ENCODE assay signal across 9 cellular contexts in genomic region chr1:206803221-206803730, GRCh38. TPM values are rescaled to one million over a fixed set of nuclear protein-coding genes. Genes with fewer than 3 reads are reported as not detected.
DNase-seq lines count a peak whose midpoint lies in the region; ATAC-seq, FAIRE-seq and TF ChIP-seq lines count a peak whose summit lies in the region.
"Had no signal": no experiment of that assay in that cellular context is flagged by ENCODE, and none has a peak within 500 bp of the region (broad histone marks: within the 10 kb centered on the region; RNA-seq: fewer than 3 reads in every experiment).

No MANE protein-coding gene starts in this region.

- H3K4me1 ChIP-seq in neural progenitor cell, result peaks cover 3% of the 10 kb centered on the region

- POLR2A ChIA-PET in activated CD4-positive, alpha-beta memory T cell treated with anti-CD3 and anti-CD28 coated beads, Interleukin-2, amount 10 ng/mL, durations not matched to agents 7 days and 5 days (lab: Charles Lee), result interaction anchor here (0.7 to 5.3 kb wide), 18 partner anchors 9 to 168 kb away, joined by 3 to 72 read pairs (median 6); partner anchors contain the start of genes DYRK3, FCMR, IL10 and IL19

- peak overlapping the region; percentile 37 for H3K4me3 Mint-ChIP-seq in activated CD4-positive, alpha-beta memory T cell treated with anti-CD3 and anti-CD28 coated beads, Interleukin-2, amount 10 ng/mL, durations not matched to agents 7 days and 5 days
- H3K4me3 Mint-ChIP-seq in neural progenitor cell, result no peak overlapping the region

- no peak overlapping the region for H3K4me3 ChIP-seq in neural progenitor cell

- H3K27me3 Mint-ChIP-seq in activated CD4-positive, alpha-beta memory T cell treated with anti-CD3 and anti-CD28 coated beads, Interleukin-2, amount 10 ng/mL, durations not matched to agents 7 days and 5 days, result peaks cover 22% of the 10 kb centered on the region
- peaks cover under 1% of the 10 kb centered on the region for H3K27me3 Mint-ChIP-seq in neural progenitor cell (ENCODE audit: insufficient read depth, low read depth)

- H3K36me3 Mint-ChIP-seq in activated CD4-positive, alpha-beta memory T cell treated with anti-CD3 and anti-CD28 coated beads, Interleukin-2, amount 10 ng/mL, durations not matched to agents 7 days and 5 days (ENCODE audit: low read depth), result peaks cover 3% of the 10 kb centered on the region
- H3K36me3 Mint-ChIP-seq in neural progenitor cell, result no peaks in the 10 kb centered on the region

- no peaks in the 10 kb centered on the region for H3K79me2 ChIP-seq in neural progenitor cell (ENCODE audit: low read depth)

- no peaks in the 10 kb centered on the region for H4K20me1 ChIP-seq in neural progenitor cell (ENCODE audit: low read depth)

- no peaks in the 10 kb centered on the region for H3K36me3 ChIP-seq in neural progenitor cell

- no peaks in the 10 kb centered on the region for H3K9me3 ChIP-seq in neural progenitor cell (ENCODE audit: low read depth)

- no peaks in the 10 kb centered on the region for H3F3A ChIP-seq in neural progenitor cell (ENCODE audit: low read depth)

- H3K27me3 ChIP-seq in neural progenitor cell, result peaks cover 6% of the 10 kb centered on the region

- H3K9me3 Mint-ChIP-seq in activated CD4-positive, alpha-beta memory T cell treated with anti-CD3 and anti-CD28 coated beads, Interleukin-2, amount 10 ng/mL, durations not matched to agents 7 days and 5 days, result no peaks in the 10 kb centered on the region
- no peaks in the 10 kb centered on the region for H3K9me3 Mint-ChIP-seq in neural progenitor cell

- peaks cover 86% of the 10 kb centered on the region for H3K4me1 Mint-ChIP-seq in activated CD4-positive, alpha-beta memory T cell treated with anti-CD3 and anti-CD28 coated beads, Interleukin-2, amount 10 ng/mL, durations not matched to agents 7 days and 5 days
- peaks cover 2% of the 10 kb centered on the region for H3K4me1 Mint-ChIP-seq in neural progenitor cell

- CTCF ChIA-PET in activated CD4-positive, alpha-beta memory T cell treated with anti-CD3 and anti-CD28 coated beads, Interleukin-2, amount 10 ng/mL, durations not matched to agents 7 days and 5 days (lab: Charles Lee), result interaction anchor here (0.7 to 11.8 kb wide), 14 partner anchors 8 to 324 kb away, joined by 3 to 276 read pairs (median 6); no protein-coding TSS in a partner anchor

- peak overlapping the region; percentile 63 for H2AFZ ChIP-seq in neural progenitor cell (replicated peaks)

- H3K27ac ChIP-seq in neural progenitor cell, result no peak overlapping the region

- no peak overlapping the region for H3K9ac ChIP-seq in neural progenitor cell

- H3K4me2 ChIP-seq in neural progenitor cell, result no peak overlapping the region

- FAIRE-seq in GM19239 (lab: Jason Lieb, UNC), result peak; percentile 93

- TF ChIP-seq CTCF in neural progenitor cell (IDR thresholded peaks at IDR 0.05), result no peak

- ATAC-seq in HG03108 (IDR thresholded peaks at IDR 0.05; ENCODE audit: unreplicated experiment), result peak; percentile 97

- DNase-seq in GM19239 (ENCODE audit: insufficient read length, low spot score) (peak; percentile 56), neural progenitor cell (ENCODE audit: low spot score) (no peak), AG08395 (ENCODE audit: low spot score) (no peak), cerebellar cortex (ENCODE audit: low spot score) (no peak), NCI-H2227 (lab: John Stamatoyannopoulos, UW; ENCODE audit: unreplicated experiment) (no peak), KG1 (lab: John Stamatoyannopoulos, UW) (no peak)
- peak; percentile 87 for DNase-seq in activated CD4-positive, alpha-beta memory T cell treated with anti-CD3 and anti-CD28 coated beads, Interleukin-2, amount 10 ng/mL, durations not matched to agents 7 days and 5 days

- H3K27ac Mint-ChIP-seq in activated CD4-positive, alpha-beta memory T cell treated with anti-CD3 and anti-CD28 coated beads, Interleukin-2, amount 10 ng/mL, durations not matched to agents 7 days and 5 days, result peak overlapping the region; percentile 88
- no peak overlapping the region for H3K27ac Mint-ChIP-seq in neural progenitor cell

RNA-seq across cellular contexts. Expression of gene IL10, which starts 31.0 kb away (rescaled TPM):
- 1 to 10 TPM in 1 of 2 experiments, under 1 TPM in 1; 0.73 to 1.9 TPM for total RNA-seq in activated CD4-positive, alpha-beta memory T cell treated with anti-CD3 and anti-CD28 coated beads, Interleukin-2, amount 10 ng/mL, durations not matched to agents 7 days and 5 days
- total RNA-seq in neural progenitor cell (ENCODE audit: low replicate concordance), result not detected in 2 replicates

RNA-seq across cellular contexts. Expression of gene IL19, which starts 32.7 kb away (rescaled TPM):
- not detected for total RNA-seq in activated CD4-positive, alpha-beta memory T cell treated with anti-CD3 and anti-CD28 coated beads, Interleukin-2, amount 10 ng/mL, durations not matched to agents 7 days and 5 days
- total RNA-seq in neural progenitor cell (ENCODE audit: low replicate concordance), result not detected in 2 replicates
- total RNA-seq: urinary bladder had no signal

Comparison
In these comparisons a context has a peak if more than half of its experiments do, and no peak if none do; other contexts are left out.
1. DNase-seq: peak in GM19239 (single experiment) and activated CD4-positive, alpha-beta memory T cell treated with anti-CD3 and anti-CD28 coated beads, Interleukin-2, amount 10 ng/mL, durations not matched to agents 7 days and 5 days (single experiment); none in neural progenitor cell (single experiment), AG08395 (single experiment), cerebellar cortex (single experiment), NCI-H2227 (single experiment) and KG1 (single experiment).